25 cellular contexts compared by ENCODE assay signal in the genomic region with DNA sequence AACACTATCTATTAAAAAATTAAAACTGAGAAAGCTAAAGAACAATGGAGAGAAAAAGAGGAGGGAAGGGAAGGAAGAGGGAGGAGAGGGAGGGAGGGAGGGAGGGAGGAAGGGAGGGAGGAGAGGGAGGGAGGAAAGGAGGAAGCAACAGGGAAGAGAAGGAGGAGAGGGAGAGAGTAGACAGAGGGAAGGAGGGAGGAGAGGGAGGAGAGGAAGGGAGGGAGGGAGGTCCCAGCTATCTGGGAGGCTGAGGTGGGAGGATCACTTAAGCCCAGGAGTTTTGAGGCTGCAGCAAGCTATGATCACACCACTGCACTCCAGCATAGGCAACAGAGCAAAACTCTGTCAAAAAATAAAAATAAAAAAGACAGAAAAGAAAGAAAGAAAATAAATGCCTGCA. TPM values are rescaled to one million over a fixed set of nuclear protein-coding genes. Genes with fewer than 3 reads are reported as not detected.
DNase-seq lines count a peak whose midpoint lies in the region; ATAC-seq and TF ChIP-seq lines count a peak whose summit lies in the region.
"Had no signal": no experiment of that assay in that cellular context is flagged by ENCODE, and none has a peak within 500 bp of the region (broad histone marks: within the 10 kb centered on the region; RNA-seq: fewer than 3 reads in every experiment).

No MANE protein-coding gene starts in this region.

- H3K4me3 ChIP-seq in ACC112 (ENCODE audit: low read depth, low read length) (no peak overlapping the region), neural progenitor cell (no peak overlapping the region)
- H3K4me3 ChIP-seq: lower lobe of right lung, psoas muscle, suprapubic skin had no signal

- H3F3A ChIP-seq in neural progenitor cell (ENCODE audit: low read depth), result peaks cover 23% of the 10 kb centered on the region

- H3K36me3 ChIP-seq in ACC112 (ENCODE audit: insufficient read depth, low read length) (no peaks in the 10 kb centered on the region), neural progenitor cell (no peaks in the 10 kb centered on the region)

- peaks cover 92% of the 10 kb centered on the region for H3K4me1 Mint-ChIP-seq in activated CD4-positive, alpha-beta T cell treated with anti-CD3 and anti-CD28 coated beads for 36 hours
- H3K4me1 Mint-ChIP-seq in activated B cell treated with CpG ODN at 0.5 μM for 24 hours, result peaks cover 78% of the 10 kb centered on the region
- peaks cover 61% of the 10 kb centered on the region for H3K4me1 Mint-ChIP-seq in neural progenitor cell

- no peak for ATAC-seq in activated CD4-positive, alpha-beta T cell treated with anti-CD3 and anti-CD28 coated beads for 36 hours
- no peak for ATAC-seq in activated B cell treated with CpG ODN at 0.5 μM for 24 hours (ENCODE audit: low read depth)
- ATAC-seq: lower lobe of right lung, PC-3 had no signal

- no peaks in the 10 kb centered on the region for H3K27me3 Mint-ChIP-seq in activated CD4-positive, alpha-beta T cell treated with anti-CD3 and anti-CD28 coated beads for 36 hours
- no peaks in the 10 kb centered on the region for H3K27me3 Mint-ChIP-seq in activated B cell treated with CpG ODN at 0.5 μM for 24 hours
- H3K27me3 Mint-ChIP-seq in neural progenitor cell (ENCODE audit: insufficient read depth, low read depth), result peaks cover 6% of the 10 kb centered on the region
- H3K27me3 Mint-ChIP-seq: central memory CD8-positive, alpha-beta T cell had no signal

- no peaks in the 10 kb centered on the region for H3K9me3 Mint-ChIP-seq in activated CD4-positive, alpha-beta T cell treated with anti-CD3 and anti-CD28 coated beads for 36 hours (ENCODE audit: low read depth)
- no peaks in the 10 kb centered on the region for H3K9me3 Mint-ChIP-seq in activated B cell treated with CpG ODN at 0.5 μM for 24 hours
- H3K9me3 Mint-ChIP-seq in neural progenitor cell, result no peaks in the 10 kb centered on the region
- H3K9me3 Mint-ChIP-seq: central memory CD8-positive, alpha-beta T cell had no signal

- H3K27ac ChIP-seq in ACC112 (ENCODE audit: low read depth, low read length) (peak overlapping the region; percentile 9; the same call in 1 of the 2 replicates), neural progenitor cell (no peak overlapping the region)
- H3K27ac ChIP-seq: lower lobe of right lung, psoas muscle, suprapubic skin had no signal

- no peaks in the 10 kb centered on the region for H3K9me3 ChIP-seq in neural progenitor cell (ENCODE audit: low read depth)
- H3K9me3 ChIP-seq: lower lobe of right lung, psoas muscle, suprapubic skin had no signal

- H3K27me3 ChIP-seq in ACC112 (ENCODE audit: insufficient read depth, low read length), result no peaks in the 10 kb centered on the region
- H3K27me3 ChIP-seq in neural progenitor cell, result peaks cover 21% of the 10 kb centered on the region
- H3K27me3 ChIP-seq: suprapubic skin had no signal

- peaks cover 95% of the 10 kb centered on the region for H4K20me1 ChIP-seq in neural progenitor cell (ENCODE audit: low read depth)

- peaks cover 30% of the 10 kb centered on the region for H3K36me3 Mint-ChIP-seq in activated CD4-positive, alpha-beta T cell treated with anti-CD3 and anti-CD28 coated beads for 36 hours (ENCODE audit: low read depth)
- H3K36me3 Mint-ChIP-seq in activated B cell treated with CpG ODN at 0.5 μM for 24 hours (ENCODE audit: low read depth), result peaks cover 30% of the 10 kb centered on the region
- H3K36me3 Mint-ChIP-seq in neural progenitor cell, result peaks cover 5% of the 10 kb centered on the region

- TF ChIP-seq CTCF in activated B cell treated with CpG ODN at 0.5 μM for 24 hours (IDR thresholded peaks at IDR 0.05) (no peak), neural progenitor cell (IDR thresholded peaks at IDR 0.05) (no peak)

- CTCF ChIA-PET in activated CD4-positive, alpha-beta T cell treated with anti-CD3 and anti-CD28 coated beads for 36 hours (lab: Charles Lee), result interaction anchor here (0.5 to 1.5 kb wide), 5 partner anchors 10 to 138 kb away, joined by 3 to 4 read pairs (median 4); no protein-coding TSS in a partner anchor
- CTCF ChIA-PET in activated B cell treated with CpG ODN at 0.5 μM for 24 hours (lab: Charles Lee), result interaction anchor here (0.9 to 2.7 kb wide), 3 partner anchors 16 to 156 kb away, joined by 3 to 10 read pairs (median 4); a partner anchor contains a TSS

- DNase-seq in activated CD4-positive, alpha-beta T cell treated with anti-CD3 and anti-CD28 coated beads for 36 hours, result no peak
- DNase-seq in activated CD4-positive, alpha-beta T cell treated with anti-CD3 and anti-CD28 coated beads for 1 hour, result no peak
- DNase-seq in activated B cell treated with CpG ODN at 0.5 μM for 24 hours (no peak), neural progenitor cell (ENCODE audit: low spot score) (no peak), occipital lobe (lab: John Stamatoyannopoulos, UW) (no peak), DMS114 treated with DMSO at 0.1 percent for 48 hours (lab: John Stamatoyannopoulos, UW; ENCODE audit: unreplicated experiment) (no peak)
- DNase-seq in stimulated activated CD4-positive, alpha-beta T cell treated with anti-CD3 and anti-CD28 coated beads, Interleukin-15, amount 100 ng/mL, for 24 hours, result no peak
- DNase-seq: COR-L47, DMS79, GF-D8, KBM-7, lower lobe of right lung, MM.1S, NCI-H1417 treated with DMSO at 0.1 percent for 48 hours, PC-3, psoas muscle, SHP77 treated with DMSO at 0.1 percent for 48 hours had no signal

- H3K27ac Mint-ChIP-seq in activated CD4-positive, alpha-beta T cell treated with anti-CD3 and anti-CD28 coated beads for 36 hours, result peak overlapping the region; percentile 74
- H3K27ac Mint-ChIP-seq in activated B cell treated with CpG ODN at 0.5 μM for 24 hours (peak overlapping the region; percentile 69), neural progenitor cell (peak overlapping the region; percentile 61)

- H2AFZ ChIP-seq in ACC112 (ENCODE audit: low read length, unreplicated experiment) (no peak overlapping the region), neural progenitor cell (replicated peaks) (no peak overlapping the region)

- H3K4me2 ChIP-seq in neural progenitor cell, result no peak overlapping the region

- H3K4me1 ChIP-seq in ACC112 (ENCODE audit: control insufficient read depth, insufficient read depth, low read length, unreplicated experiment) (peaks cover 48% of the 10 kb centered on the region), neural progenitor cell (peaks cover 9% of the 10 kb centered on the region)

- peaks cover 65% of the 10 kb centered on the region for H3K79me2 ChIP-seq in ACC112 (ENCODE audit: control insufficient read depth, insufficient read depth, low read length, unreplicated experiment)
- peaks cover 23% of the 10 kb centered on the region for H3K79me2 ChIP-seq in neural progenitor cell (ENCODE audit: low read depth)

- no peak overlapping the region for H3K4me3 Mint-ChIP-seq in activated CD4-positive, alpha-beta T cell treated with anti-CD3 and anti-CD28 coated beads for 36 hours
- no peak overlapping the region for H3K4me3 Mint-ChIP-seq in activated B cell treated with CpG ODN at 0.5 μM for 24 hours
- no peak overlapping the region for H3K4me3 Mint-ChIP-seq in neural progenitor cell
- H3K4me3 Mint-ChIP-seq: central memory CD8-positive, alpha-beta T cell had no signal

- POLR2A ChIA-PET in activated CD4-positive, alpha-beta T cell treated with anti-CD3 and anti-CD28 coated beads for 36 hours (lab: Charles Lee), result no interaction called here
- POLR2A ChIA-PET in activated B cell treated with CpG ODN at 0.5 μM for 24 hours (lab: Charles Lee), result interaction anchor here (1.9 to 10.7 kb wide), 3 partner anchors 9 to 123 kb away, joined by 10 to 282 read pairs (median 16); a partner anchor contains a TSS

- intact Hi-C loops in activated CD4-positive, alpha-beta T cell treated with anti-CD3 and anti-CD28 coated beads for 36 hours (cut with DNase I, micrococcal nuclease), result no loop called here
- intact Hi-C loops in activated B cell treated with CpG ODN at 0.5 μM for 24 hours (cut with micrococcal nuclease), result loop anchor here (10.0 kb wide), 1 partner anchor 95 kb away; no protein-coding TSS in a partner anchor

- H3K9ac ChIP-seq in neural progenitor cell, result no peak overlapping the region

RNA-seq across cellular contexts. Expression of a gene that starts 16.5 kb away (rescaled TPM):
- 10 to 100 TPM; 47.7 to 48.3 TPM for total RNA-seq in activated CD4-positive, alpha-beta T cell treated with anti-CD3 and anti-CD28 coated beads for 36 hours
- 109 and 121 TPM in 2 replicates for total RNA-seq in activated B cell treated with CpG ODN at 0.5 μM for 24 hours
- 19.5 and 34.0 TPM in 2 replicates for total RNA-seq in neural progenitor cell (ENCODE audit: low replicate concordance)
- 38.8 TPM for total RNA-seq in occipital lobe

RNA-seq across cellular contexts. Expression of a gene that starts 44.6 kb away (rescaled TPM):
- total RNA-seq in activated CD4-positive, alpha-beta T cell treated with anti-CD3 and anti-CD28 coated beads for 36 hours, result not detected
- total RNA-seq in activated B cell treated with CpG ODN at 0.5 μM for 24 hours (0.07 TPM in 1 of 2 replicates, not detected in the other), neural progenitor cell (ENCODE audit: low replicate concordance) (not detected in 2 replicates), occipital lobe (0.62 TPM)
- total RNA-seq: A172, HT-29, kidney epithelial cell, PC-3, suprapubic skin, urinary bladder had no signal

RNA-seq across cellular contexts. Expression of a gene that starts 58.4 kb away (rescaled TPM):
- total RNA-seq in activated CD4-positive, alpha-beta T cell treated with anti-CD3 and anti-CD28 coated beads for 36 hours, result not detected
- total RNA-seq in activated B cell treated with CpG ODN at 0.5 μM for 24 hours, result not detected in 2 replicates
- not detected in 2 replicates for total RNA-seq in neural progenitor cell (ENCODE audit: low replicate concordance)
- not detected for total RNA-seq in occipital lobe
- total RNA-seq: A172, dermis microvascular lymphatic vessel endothelial cell, HT-29, kidney epithelial cell, PC-3 had no signal
